In genomic region chr10:110643670-110644597, GRCh38 we compare ENCODE assay signal across 1 cellular context.
TF ChIP-seq lines count a peak whose summit lies in the region.

TSS of gene RBM20 (plus strand) at chr10:110644336. CDS start at chr10:110644455, 119 bp downstream.

TF ChIP-seq in GM12878, 131 proteins besides CTCF, POLR2A, EP300 and RAD21 (continued from another document):
- TF ChIP-seq PKNOX1 (IDR thresholded peaks at IDR 0.05) (no peak), HDAC6 (IDR thresholded peaks at IDR 0.05; ENCODE audit: unreplicated experiment) (peak; percentile 93), BCL3 (IDR thresholded peaks at IDR 0.05; ENCODE audit: borderline replicate concordance, insufficient read depth, low read depth, low read length, poor library complexity, severe bottlenecking) (no peak), NFIC (IDR thresholded peaks at IDR 0.05; ENCODE audit: low read depth, low read length) (no peak), SUZ12 (IDR thresholded peaks at IDR 0.05; ENCODE audit: unreplicated experiment) (peak; percentile 41), IKZF2 (IDR thresholded peaks at IDR 0.05) (no peak), RFX5 (IDR thresholded peaks at IDR 0.05; ENCODE audit: low read depth, low read length) (no peak), CBX5 (IDR thresholded peaks at IDR 0.05; ENCODE audit: low read depth) (no peak), SPI1 (IDR thresholded peaks at IDR 0.05; ENCODE audit: borderline replicate concordance, insufficient read depth, low read depth, low read length) (no peak), STAT3 (IDR thresholded peaks at IDR 0.05; ENCODE audit: low read depth, low read length) (no peak), RELB (IDR thresholded peaks at IDR 0.05; ENCODE audit: low read depth) (no peak), POLR2AphosphoS5 (IDR thresholded peaks at IDR 0.05; ENCODE audit: low read length) (no peak), RBBP5 (conservative IDR thresholded peaks at IDR 0.05) (no peak), SREBF1 (IDR thresholded peaks at IDR 0.05; ENCODE audit: low read length) (no peak), BHLHE40 (IDR thresholded peaks at IDR 0.05; ENCODE audit: borderline replicate concordance in 1 of 2, low read depth in 2 of 2, low read length in 1 of 2) (peak in 1 of 2 experiments; percentile 17; a peak in 1 of 4 replicates), MEF2A (IDR thresholded peaks at IDR 0.05; ENCODE audit: insufficient read depth, low read depth, low read length) (no peak), ZBED1 (IDR thresholded peaks at IDR 0.05; ENCODE audit: borderline replicate concordance) (no peak), ZSCAN29 (IDR thresholded peaks at IDR 0.05) (no peak), GATAD2B (conservative IDR thresholded peaks at IDR 0.05; ENCODE audit: low read depth) (peak; percentile 40; the same call in 1 of the 2 replicates), BACH1 (IDR thresholded peaks at IDR 0.05; ENCODE audit: borderline replicate concordance) (no peak), REST (IDR thresholded peaks at IDR 0.05; ENCODE audit: low read depth, low read length) (no peak), BCLAF1 (IDR thresholded peaks at IDR 0.05) (no peak)
